In genomic region chr11:122509091-122509490, GRCh38 we compare ENCODE assay signal across 23 cellular contexts.
"Had no signal": no experiment of that assay in that cellular context is flagged by ENCODE, and none has a peak within 500 bp of the region (broad histone marks: within the 10 kb centered on the region; RNA-seq: fewer than 3 reads in every experiment).

No MANE protein-coding gene starts in this region.

- H3K36me3 ChIP-seq: heart left ventricle, stomach, thoracic aorta, transverse colon had no signal

- H3K27ac ChIP-seq: dorsolateral prefrontal cortex, heart left ventricle, parathyroid adenoma, psoas muscle, skin epidermis, stomach, thoracic aorta, transverse colon had no signal

- H3K9ac ChIP-seq: parathyroid adenoma had no signal

- FAIRE-seq: frontal cortex had no signal

- H3K79me2 ChIP-seq: parathyroid adenoma had no signal

- H3K4me3 ChIP-seq: dorsolateral prefrontal cortex, heart left ventricle, lung, psoas muscle, skin epidermis, stomach, thoracic aorta, transverse colon had no signal

- H3K4me1 ChIP-seq: parathyroid adenoma, transverse colon had no signal

- DNase-seq: cortex of kidney; dorsolateral prefrontal cortex; effector CD8-positive, alpha-beta T cell; heart left ventricle; hippocampal formation; left colon; left ventricle myocardium superior; mesenchymal stem cell; naive thymus-derived CD4-positive, alpha-beta T cell; nephron progenitor cell; psoas muscle; retina; stimulated activated CD4-positive, alpha-beta T cell treated with anti-CD3 and anti-CD28 coated beads, Interleukin-12 subunit alpha, Interleukin-12 subunit beta, amount 100 ng/mL, for 4 hours; stimulated activated naive CD4-positive, alpha-beta T cell; stomach; substantia nigra; transverse colon had no signal

- H3K9me3 ChIP-seq: heart left ventricle, psoas muscle, stomach, thoracic aorta, transverse colon had no signal

- ATAC-seq: heart left ventricle; left colon; left ventricle myocardium superior; naive thymus-derived CD4-positive, alpha-beta T cell; psoas muscle; sciatic nerve had no signal

- H3K27me3 ChIP-seq: dorsolateral prefrontal cortex, transverse colon had no signal

- H2AFZ ChIP-seq: parathyroid adenoma had no signal
